12 cellular contexts compared by ENCODE assay signal in genomic region chr16:22183901-22184614, GRCh38. TPM values are rescaled to one million over a fixed set of nuclear protein-coding genes. Genes with fewer than 3 reads are reported as not detected.
DNase-seq lines count a peak whose midpoint lies in the region; ATAC-seq and TF ChIP-seq lines count a peak whose summit lies in the region.
"Had no signal": no experiment of that assay in that cellular context is flagged by ENCODE, and none has a peak within 500 bp of the region (broad histone marks: within the 10 kb centered on the region; RNA-seq: fewer than 3 reads in every experiment).

No MANE protein-coding gene starts in this region.

- in situ Hi-C loops in GM13976 (cut with MboI; ENCODE audit: low sequenced_read_pairs, unreplicated experiment) (loop anchor here (5.0 to 25.0 kb wide), 3 partner anchors 79 to 372 kb away; partner anchors contain the start of gene PDZD9), Panc1 (cut with HindIII; ENCODE audit: low pct_unique_long_range_greater_than_20kb, low sequenced_read_pairs) (loop anchor here (25.0 kb wide), 1 partner anchor 97 kb away; the partner anchor contains the start of gene VWA3A)

- H3K9me3 ChIP-seq in CD8-positive, alpha-beta T cell (ENCODE audit: low read length), result no peaks in the 10 kb centered on the region
- H3K9me3 ChIP-seq in Panc1 (ENCODE audit: control insufficient read depth, insufficient read depth, low read depth, low read length), result no peaks in the 10 kb centered on the region
- H3K9me3 ChIP-seq: thoracic aorta had no signal

- CTCF ChIA-PET in CD8-positive, alpha-beta T cell (lab: Charles Lee), result interaction anchor here (1.0 to 1.5 kb wide), 4 partner anchors 11 to 184 kb away, joined by 3 to 5 read pairs (median 4); no protein-coding TSS in a partner anchor
- CTCF ChIA-PET in Panc1 (lab: Charles Lee), result no interaction called here

- TF ChIP-seq CTCF in CD8-positive, alpha-beta T cell (IDR thresholded peaks at IDR 0.05), result no peak
- TF ChIP-seq CTCF in GM13976 (IDR thresholded peaks at IDR 0.05; ENCODE audit: borderline replicate concordance, control extremely low read depth, extremely low read depth, insufficient read depth, missing control alignments) (peak; percentile 19), Panc1 (IDR thresholded peaks at IDR 0.05) (peak; percentile 23), foreskin fibroblast (IDR thresholded peaks at IDR 0.05; ENCODE audit: low read depth, low read length) (peak; percentile 30)

- H3K4me1 ChIP-seq in CD8-positive, alpha-beta T cell (ENCODE audit: insufficient read depth, low read length), result peaks cover 16% of the 10 kb centered on the region
- peaks cover 5% of the 10 kb centered on the region for H3K4me1 ChIP-seq in Panc1 (ENCODE audit: control insufficient read depth, insufficient read depth, low read length)

- H3K27ac ChIP-seq in CD8-positive, alpha-beta T cell (ENCODE audit: low read depth, low read length), result no peak overlapping the region
- no peak overlapping the region for H3K27ac ChIP-seq in Panc1 (ENCODE audit: low read length)
- H3K27ac ChIP-seq: thoracic aorta had no signal

- intact Hi-C loops in CD8-positive, alpha-beta T cell (cut with DNase I, micrococcal nuclease), result loop anchor here (1.0 to 10.0 kb wide), 2 partner anchors 113 to 529 kb away; partner anchors contain the start of genes IGSF6 (in 1 of the 2) and POLR3E (in 1 of the 2)
- intact Hi-C loops in Panc1 (cut with micrococcal nuclease; ENCODE audit: unreplicated experiment), result no loop called here
- intact Hi-C loops in sciatic nerve (cut with DNase I), result no loop called here

- no peaks in the 10 kb centered on the region for H3K36me3 ChIP-seq in CD8-positive, alpha-beta T cell (ENCODE audit: insufficient read depth, low read length)
- no peaks in the 10 kb centered on the region for H3K36me3 ChIP-seq in Panc1 (ENCODE audit: control insufficient read depth, insufficient read depth, low read length)
- H3K36me3 ChIP-seq: thoracic aorta had no signal

- peak in 2 of 7 experiments; percentile 24 to 41 for DNase-seq in CD8-positive, alpha-beta T cell
- DNase-seq in GM13976 (ENCODE audit: low spot score) (peak; percentile 58), Panc1 (ENCODE audit: low read depth, low spot score) (no peak), foreskin fibroblast (no peak), sciatic nerve (ENCODE audit: low spot score) (no peak), AG08395 (ENCODE audit: low spot score) (no peak), NCI-H774 (lab: John Stamatoyannopoulos, UW) (no peak)
- DNase-seq: activated naive CD4-positive, alpha-beta T cell treated with Interleukin-2 at 50 U/mL for 16 hours; occipital lobe; stimulated activated CD4-positive, alpha-beta T cell treated with anti-CD3 and anti-CD28 coated beads, Interleukin-4, amount 100 ng/mL, for 1 hour had no signal

- ATAC-seq in CD8-positive, alpha-beta T cell, result peak; percentile 35
- ATAC-seq in Panc1 (no peak), sciatic nerve (no peak), HG03571 (IDR thresholded peaks at IDR 0.05; ENCODE audit: unreplicated experiment) (no peak)

- H3K4me1 Mint-ChIP-seq in CD8-positive, alpha-beta T cell (ENCODE audit: low read depth), result peaks cover 18% of the 10 kb centered on the region

- H3K4me3 ChIP-seq in CD8-positive, alpha-beta T cell (ENCODE audit: low read depth, low read length), result no peak overlapping the region
- no peak overlapping the region for H3K4me3 ChIP-seq in Panc1 (ENCODE audit: low read depth in 2 of 2, low read length in 2 of 2)
- no peak overlapping the region for H3K4me3 ChIP-seq in foreskin fibroblast (ENCODE audit: low read depth in 1 of 2, low read length in 2 of 2)
- H3K4me3 ChIP-seq: thoracic aorta had no signal

- POLR2A ChIA-PET in CD8-positive, alpha-beta T cell (lab: Charles Lee), result no interaction called here
- POLR2A ChIA-PET in Panc1 (lab: Charles Lee), result no interaction called here

- H3K27ac Mint-ChIP-seq in CD8-positive, alpha-beta T cell, result no peak overlapping the region

- no peaks in the 10 kb centered on the region for H3K27me3 ChIP-seq in CD8-positive, alpha-beta T cell (ENCODE audit: insufficient read depth, low read length)
- H3K27me3 ChIP-seq in Panc1 (ENCODE audit: control insufficient read depth, insufficient read depth, low read length), result 0 out of 2 replicates have a peak, but pooled peaks cover 2% of the 10 kb centered on the region

- H3K4me3 Mint-ChIP-seq in CD8-positive, alpha-beta T cell, result no peak overlapping the region

- peaks cover 2% of the 10 kb centered on the region for H3K36me3 Mint-ChIP-seq in CD8-positive, alpha-beta T cell

- no peaks in the 10 kb centered on the region for H3K9me3 Mint-ChIP-seq in CD8-positive, alpha-beta T cell

- BruUV-seq in Panc1 (replicated peaks; lab: Mats Ljungman, UMichigan), result no TSS peak

- H3K27me3 Mint-ChIP-seq in CD8-positive, alpha-beta T cell (ENCODE audit: low read depth), result no peaks in the 10 kb centered on the region

RNA-seq across cellular contexts. Expression of gene SDR42E2, which starts 21.8 kb away (rescaled TPM):
- total RNA-seq in CD8-positive, alpha-beta T cell, result 1 to 10 TPM; 1.1 to 1.2 TPM
- total RNA-seq in Panc1 (2021; ENCODE audit: unreplicated experiment), result 0.05 TPM
- not detected for polyA plus RNA-seq in Panc1 (2012; ENCODE audit: insufficient read length)
- total RNA-seq in sciatic nerve, result not detected
- total RNA-seq: occipital lobe, thoracic aorta had no signal

RNA-seq across cellular contexts. Expression of gene EEF2K, which starts 22.0 kb away (rescaled TPM):
- 10 to 100 TPM; 14.4 to 14.6 TPM for total RNA-seq in CD8-positive, alpha-beta T cell
- total RNA-seq in Panc1 (2021; ENCODE audit: unreplicated experiment) (15.0 TPM), sciatic nerve (47.0 TPM)
- polyA plus RNA-seq in Panc1 (2012; ENCODE audit: insufficient read length), result 9.8 TPM

Comparison
In these comparisons a context has a peak if more than half of its experiments do, and no peak if none do; other contexts are left out.
1. intact Hi-C loops: an anchor here in CD8-positive, alpha-beta T cell (1.0 to 10.0 kb wide); none called in Panc1 and sciatic nerve.